Comparison of ENCODE assay signal across 11 cellular contexts in the genomic region with DNA sequence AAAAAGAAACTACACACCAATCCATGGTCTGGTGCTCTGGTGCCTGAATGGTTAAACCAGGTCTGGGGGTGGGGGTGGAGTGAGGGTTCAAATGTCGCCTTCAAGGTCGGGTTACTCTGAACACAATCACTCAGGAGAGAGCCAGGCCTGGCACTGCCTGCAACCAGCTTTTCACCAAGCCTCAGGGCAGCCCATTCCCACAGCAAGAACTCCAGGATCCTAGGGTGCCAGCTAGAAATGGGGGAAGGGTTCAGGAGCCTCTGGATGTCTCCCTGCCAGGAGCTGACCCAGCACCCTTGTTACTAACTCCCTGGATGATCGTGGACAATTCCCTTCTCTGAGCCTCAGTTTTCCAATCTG. TPM values are rescaled to one million over a fixed set of nuclear protein-coding genes. Genes with fewer than 3 reads are reported as not detected.
DNase-seq lines count a peak whose midpoint lies in the region; ATAC-seq and TF ChIP-seq lines count a peak whose summit lies in the region.
"Had no signal": no experiment of that assay in that cellular context is flagged by ENCODE, and none has a peak within 500 bp of the region (broad histone marks: within the 10 kb centered on the region; RNA-seq: fewer than 3 reads in every experiment).

No MANE protein-coding gene starts in this region.

- no peak for TF ChIP-seq POLR2A in testis (IDR thresholded peaks at IDR 0.05)

- no peak for ATAC-seq in lung (ENCODE audit: insufficient read depth, low FRiP score)
- no peak for ATAC-seq in activated CD4-positive, CD25-positive, alpha-beta regulatory T cell treated with anti-CD3 and anti-CD28 coated beads, Interleukin-2, amount 50 U/mL, for 24 hours
- ATAC-seq in GM18502 (IDR thresholded peaks at IDR 0.05; ENCODE audit: poor library complexity, unreplicated experiment) = no peak
- ATAC-seq: activated T-helper 17 cell treated with anti-CD3 and anti-CD28 coated beads, Interleukin-2, amount 50 U/mL, for 72 hours had no signal

- 45 to 73% methylated on average over 3 of the region's 3 CpGs for WGBS in lung, 2 donors
- WGBS in testis, 2 donors = 44 to 58% methylated on average over 3 of the region's 3 CpGs

- TF ChIP-seq CTCF in coronary artery (IDR thresholded peaks at IDR 0.05) (no peak), lung (IDR thresholded peaks at IDR 0.05; ENCODE audit: control extremely low read depth, extremely low read depth) (no peak), testis (IDR thresholded peaks at IDR 0.05) (no peak)

- H3K27me3 ChIP-seq in lung (ENCODE audit: control insufficient read depth, insufficient read depth) (no peaks in the 10 kb centered on the region), testis (no peaks in the 10 kb centered on the region), MG63 (no peaks in the 10 kb centered on the region)

- peak overlapping the region; percentile 94 to 98 for H3K27ac ChIP-seq in coronary artery
- peak overlapping the region; percentile 84 to 89 for H3K27ac ChIP-seq in lung (ENCODE audit: low read depth in 1 of 2, low read length in 1 of 2)
- H3K27ac ChIP-seq in testis = peak overlapping the region; percentile 2 to 59

- DNase-seq in NCI-H2029 treated with DMSO at 0.1 percent for 48 hours (lab: John Stamatoyannopoulos, UW) (peak; percentile 49), coronary artery (ENCODE audit: low spot score) (no peak), lung (ENCODE audit: low spot score) (no peak), testis (no peak), mesenteric fat pad (ENCODE audit: low spot score) (no peak), MG63 (no peak)
- DNase-seq: T-helper 1 cell had no signal

- peaks cover 3 to 6% of the 10 kb centered on the region in 2 donors for H3K36me3 ChIP-seq in lung (ENCODE audit: control insufficient read depth in 2 of 2, insufficient read depth in 2 of 2, low read length in 2 of 2)
- H3K36me3 ChIP-seq in testis (ENCODE audit: low read depth, missing control alignments) = no peaks in the 10 kb centered on the region
- peaks cover 93% of the 10 kb centered on the region for H3K36me3 ChIP-seq in MG63

- H3K9me3 ChIP-seq in lung (ENCODE audit: control insufficient read depth in 2 of 2, insufficient read depth in 1 of 2, low read length in 1 of 2) = no peaks in the 10 kb centered on the region
- no peaks in the 10 kb centered on the region for H3K9me3 ChIP-seq in testis
- H3K9me3 ChIP-seq in MG63 = no peaks in the 10 kb centered on the region

- H3K4me1 ChIP-seq in lung (ENCODE audit: control insufficient read depth in 2 of 2, insufficient read depth in 2 of 2, low read length in 2 of 2) (peaks cover 20 to 24% of the 10 kb centered on the region in 2 donors), testis (peaks cover 55% of the 10 kb centered on the region)

- intact Hi-C loops in testis (cut with DNase I; ENCODE audit: low total_unique reads) = no loop called here

- peak overlapping the region; percentile 90 for H3K4me3 ChIP-seq in coronary artery
- H3K4me3 ChIP-seq in lung = no peak overlapping the region
- no peak overlapping the region for H3K4me3 ChIP-seq in testis
- H3K4me3 ChIP-seq in MG63 = no peak overlapping the region

RNA-seq across cellular contexts. Expression of a gene that starts 6.7 kb away (rescaled TPM):
- 100 to 1,000 TPM; 250 to 313 TPM for total RNA-seq in lung
- 100 to 1,000 TPM; 239 to 258 TPM for polyA plus RNA-seq in lung
- 100 to 1,000 TPM; 191 to 234 TPM for total RNA-seq in testis
- 124 TPM for polyA plus RNA-seq in testis (ENCODE audit: insufficient read depth, low read depth, low replicate concordance)
- total RNA-seq in mesenteric fat pad = 81.6 TPM
- 204 and 214 TPM in 2 replicates for total RNA-seq in MG63 (2014; rRNA removed; shearing (Covaris generic); ENCODE audit: low replicate concordance)

RNA-seq across cellular contexts. Expression of a gene that starts 21.4 kb away (rescaled TPM):
- total RNA-seq in lung (10 to 100 TPM; 21.3 to 45.5 TPM), testis (10 to 100 TPM; 33.1 to 34.6 TPM), mesenteric fat pad (23.8 TPM)
- polyA plus RNA-seq in lung (10 to 100 TPM; 24.9 to 57.5 TPM), testis (ENCODE audit: insufficient read depth, low read depth, low replicate concordance) (20.0 TPM)
- total RNA-seq in MG63 (2014; rRNA removed; shearing (Covaris generic); ENCODE audit: low replicate concordance) = 24.5 and 32.3 TPM in 2 replicates

RNA-seq across cellular contexts. Expression of a gene that starts 33.5 kb away (rescaled TPM):
- total RNA-seq in lung = under 1 TPM; 0.46 to 0.49 TPM
- polyA plus RNA-seq in lung = under 1 TPM; 0.14 to 0.24 TPM
- 1 to 10 TPM; 2.8 to 3.5 TPM for total RNA-seq in testis
- polyA plus RNA-seq in testis (ENCODE audit: insufficient read depth, low read depth, low replicate concordance) = 1.1 TPM
- total RNA-seq in mesenteric fat pad = not detected
- total RNA-seq in MG63 (2014; rRNA removed; shearing (Covaris generic); ENCODE audit: low replicate concordance) = not detected in 2 replicates

RNA-seq across cellular contexts. Expression of a gene that starts 34.9 kb away (rescaled TPM):
- total RNA-seq in lung = under 1 TPM in 1 of 2 donors, not detected in 1; 0.12 TPM
- not detected for polyA plus RNA-seq in lung
- 1 to 10 TPM in 1 of 2 donors, under 1 TPM in 1; 0.43 to 1.1 TPM for total RNA-seq in testis
- polyA plus RNA-seq in testis (ENCODE audit: insufficient read depth, low read depth, low replicate concordance) = 0.26 TPM
- not detected for total RNA-seq in mesenteric fat pad
- not detected in 2 replicates for total RNA-seq in MG63 (2014; rRNA removed; shearing (Covaris generic); ENCODE audit: low replicate concordance)
- total RNA-seq: activated T-helper 17 cell treated with anti-CD3 and anti-CD28 coated beads, Interleukin-2, amount 50 U/mL, for 72 hours; frontal cortex had no signal

RNA-seq across cellular contexts. Expression of a gene that starts 36.6 kb away (rescaled TPM):
- not detected for total RNA-seq in lung
- polyA plus RNA-seq in lung = under 1 TPM; 0.03 to 0.28 TPM
- total RNA-seq in testis = 10 to 100 TPM in 1 of 2 donors, 1 to 10 TPM in 1; 6.4 to 12.3 TPM
- polyA plus RNA-seq in testis (ENCODE audit: insufficient read depth, low read depth, low replicate concordance) = 28.2 TPM
- not detected for total RNA-seq in mesenteric fat pad
- total RNA-seq in MG63 (2014; rRNA removed; shearing (Covaris generic); ENCODE audit: low replicate concordance) = not detected in 2 replicates
- total RNA-seq: frontal cortex had no signal

Comparison
In these comparisons a context has a peak if more than half of its experiments do, and no peak if none do; other contexts are left out.
1. H3K27ac ChIP-seq: peak in every context shown above with its lines; median percentile 96 in coronary artery; 86 in lung; 30 in testis.